ENCODE assay signal across 28 cellular contexts in genomic region chr3:68211637-68212036, GRCh38.
"Had no signal": no experiment of that assay in that cellular context is flagged by ENCODE, and none has a peak within 500 bp of the region (broad histone marks: within the 10 kb centered on the region; RNA-seq: fewer than 3 reads in every experiment).

No MANE protein-coding gene starts in this region.

- H3K4me1 ChIP-seq: ascending aorta had no signal

- H3K27ac ChIP-seq: ascending aorta, cardiac muscle cell, VCaP had no signal

- DNase-seq: activated B cell treated with CpG ODN at 0.5 μM for 24 hours; activated CD4-positive, alpha-beta memory T cell treated with anti-CD3 and anti-CD28 coated beads for 36 hours; activated CD4-positive, alpha-beta T cell treated with anti-CD3 and anti-CD28 coated beads for 4 hours; activated CD4-positive, alpha-beta T cell treated with anti-CD3 and anti-CD28 coated beads, Interleukin-2, amount 10 ng/mL, durations not matched to agents 24 days and 14 days; activated CD4-positive, alpha-beta T cell treated with anti-CD3 and anti-CD28 coated beads, Interleukin-2, amount 50 U/mL, for 1 hour; activated CD4-positive, alpha-beta T cell treated with anti-CD3 and anti-CD28 coated beads, Interleukin-2, amount 50 U/mL, for 4 hours; activated CD4-positive, CD25-positive, alpha-beta regulatory T cell treated with anti-CD3 and anti-CD28 coated beads, Interleukin-2, amount 50 U/mL, for 72 hours; activated CD8-positive, alpha-beta memory T cell treated with anti-CD3 and anti-CD28 coated beads, Interleukin-2, amount 50 U/mL, for 4 hours; activated CD8-positive, alpha-beta T cell treated with anti-CD3 and anti-CD28 coated beads for 36 hours; activated effector memory CD4-positive, alpha-beta T cell treated with Interleukin-2 at 50 U/mL for 16 hours; activated gamma-delta T cell; activated naive CD4-positive, alpha-beta T cell treated with anti-CD3 and anti-CD28 coated beads, Interleukin-2, amount 10 ng/mL, durations not matched to agents 7 days and 5 days; activated naive CD4-positive, alpha-beta T cell treated with Interleukin-2 at 50 U/mL for 16 hours; activated naive CD8-positive, alpha-beta T cell treated with anti-CD3 and anti-CD28 coated beads, Interleukin-2, amount 10 ng/mL, durations not matched to agents 7 days and 5 days; activated naive CD8-positive, alpha-beta T cell treated with anti-CD3 and anti-CD28 coated beads, Interleukin-2, amount 50 U/mL, for 24 hours; activated T-cell treated with anti-CD3 and anti-CD28 coated beads for 4 hours; activated T-cell treated with anti-CD3 and anti-CD28 coated beads, Interleukin-2, amount 50 U/mL, for 1 hour; activated T-cell treated with anti-CD3 and anti-CD28 coated beads, Interleukin-2, amount 50 U/mL, for 4 hours; amygdala; anterior cingulate cortex; caudate nucleus; cerebellar nuclear complex; T-helper 1 cell; T-helper 2 cell; T-helper 9 cell had no signal

- H3K27me3 ChIP-seq: ascending aorta, cardiac muscle cell had no signal

- H3K9me3 ChIP-seq: ascending aorta had no signal

- ATAC-seq: activated CD8-positive, alpha-beta T cell treated with anti-CD3 and anti-CD28 coated beads for 36 hours; activated naive CD8-positive, alpha-beta T cell treated with anti-CD3 and anti-CD28 coated beads, Interleukin-2, amount 50 U/mL, for 24 hours; activated T-cell treated with anti-CD3 and anti-CD28 coated beads, Interleukin-2, amount 50 U/mL, for 4 hours had no signal

- H3K4me3 ChIP-seq: ascending aorta, cardiac muscle cell had no signal

- H3K36me3 ChIP-seq: ascending aorta, cardiac muscle cell had no signal
